ENCODE assay signal across 24 cellular contexts in genomic region chr3:190357468-190357867, GRCh38. TPM values are rescaled to one million over a fixed set of nuclear protein-coding genes. Genes with fewer than 3 reads are reported as not detected.
DNase-seq lines count a peak whose midpoint lies in the region; ATAC-seq, FAIRE-seq and TF ChIP-seq lines count a peak whose summit lies in the region.
"Had no signal": no experiment of that assay in that cellular context is flagged by ENCODE, and none has a peak within 500 bp of the region (broad histone marks: within the 10 kb centered on the region; RNA-seq: fewer than 3 reads in every experiment).

No MANE protein-coding gene starts in this region.

- no peaks in the 10 kb centered on the region for H3K4me1 Mint-ChIP-seq in CD8-positive, alpha-beta T cell (ENCODE audit: low read depth)
- H3K4me1 Mint-ChIP-seq in nephron progenitor cell, result peaks cover 4% of the 10 kb centered on the region
- H3K4me1 Mint-ChIP-seq: CD4-positive, alpha-beta memory T cell had no signal

- no peak overlapping the region for H3K4me3 ChIP-seq in H1 (ENCODE audit: extremely low read depth in 1 of 4, insufficient read depth in 2 of 4, low read depth in 3 of 4, low read length in 4 of 4)
- H3K4me3 ChIP-seq in CD8-positive, alpha-beta T cell (ENCODE audit: low read depth, low read length), result no peak overlapping the region
- H3K4me3 ChIP-seq: GM23248, Peyer's patch had no signal

- H3K9ac ChIP-seq in H1 (replicated peaks in 1 of 4; ENCODE audit: extremely low read depth in 1 of 4, low read depth in 3 of 4, low read length in 3 of 4), result no peak overlapping the region
- H3K9ac ChIP-seq: GM23248 had no signal

- H3K4me2 ChIP-seq in H1 (ENCODE audit: insufficient read depth in 1 of 2, low read depth in 2 of 2, low read length in 2 of 2), result no peak overlapping the region

- no peak overlapping the region for H3K27ac ChIP-seq in H1 (ENCODE audit: low read depth, low read length)
- no peak overlapping the region for H3K27ac ChIP-seq in CD8-positive, alpha-beta T cell (ENCODE audit: low read depth, low read length)
- H3K27ac ChIP-seq: 22Rv1, GM23248, Peyer's patch had no signal

- no peak overlapping the region for H2BK12ac ChIP-seq in H1 (ENCODE audit: low read depth, low read length)

- no peak for ATAC-seq in CD8-positive, alpha-beta T cell
- no peak for ATAC-seq in GM18867 (IDR thresholded peaks at IDR 0.05; ENCODE audit: unreplicated experiment)
- ATAC-seq: T-helper 17 cell had no signal

- no peak overlapping the region for H3K23ac ChIP-seq in H1 (ENCODE audit: insufficient read length)

- H3K4me1 ChIP-seq in H1 (replicated peaks in 1 of 4; ENCODE audit: control insufficient read depth in 3 of 4, insufficient read depth in 4 of 4, low read length in 3 of 4), result peaks cover 0 to 4% (median 2%) of the 10 kb centered on the region in 4 experiments; a peak in 2 of 7 replicates
- no peaks in the 10 kb centered on the region for H3K4me1 ChIP-seq in CD8-positive, alpha-beta T cell (ENCODE audit: insufficient read depth, low read length)
- H3K4me1 ChIP-seq: BE2C, Peyer's patch had no signal

- no peak overlapping the region for H3K27ac Mint-ChIP-seq in CD8-positive, alpha-beta T cell
- H3K27ac Mint-ChIP-seq in nephron progenitor cell, result no peak overlapping the region
- H3K27ac Mint-ChIP-seq: CD4-positive, alpha-beta memory T cell; T-helper 17 cell had no signal

- no peaks in the 10 kb centered on the region for H3K79me1 ChIP-seq in H1 (ENCODE audit: low read depth, low read length)

- no peaks in the 10 kb centered on the region for H3K9me3 Mint-ChIP-seq in CD8-positive, alpha-beta T cell
- peaks cover 12% of the 10 kb centered on the region for H3K9me3 Mint-ChIP-seq in nephron progenitor cell
- H3K9me3 Mint-ChIP-seq: CD4-positive, alpha-beta memory T cell had no signal

- no peaks in the 10 kb centered on the region for H3K27me3 Mint-ChIP-seq in CD8-positive, alpha-beta T cell (ENCODE audit: low read depth)
- H3K27me3 Mint-ChIP-seq in nephron progenitor cell (ENCODE audit: low read depth, poor library complexity), result peaks cover 4% of the 10 kb centered on the region

- TF ChIP-seq EP300 in H1 (IDR thresholded peaks at IDR 0.05; ENCODE audit: borderline replicate concordance in 1 of 2, low read depth in 2 of 2, low read length in 2 of 2), result no peak

- WGBS in H1 (ENCODE audit: extremely low coverage in 1 of 2, insufficient coverage in 1 of 2, insufficient read length in 1 of 2, insufficient replicate concordance in 2 of 2, low coverage in 1 of 2, low lambda C conversion rate in 2 of 2, missing lambda C conversion rate in 1 of 2), 2 experiments, result 92% methylated on average over 2 of the region's 2 CpGs; no CpG with 5 or more reads in 1 of the 2 experiments

- intact Hi-C loops in CD8-positive, alpha-beta T cell (cut with DNase I, micrococcal nuclease), result no loop called here

- no peak overlapping the region for H3K14ac ChIP-seq in H1 (ENCODE audit: insufficient read length)

- no peaks in the 10 kb centered on the region for H3K36me3 ChIP-seq in H1 (ENCODE audit: control insufficient read depth in 2 of 4, insufficient read depth in 4 of 4, low read length in 3 of 4)
- no peaks in the 10 kb centered on the region for H3K36me3 ChIP-seq in CD8-positive, alpha-beta T cell (ENCODE audit: insufficient read depth, low read length)
- H3K36me3 ChIP-seq: BE2C, Peyer's patch had no signal

- H4K8ac ChIP-seq in H1 (ENCODE audit: extremely low read depth, insufficient read depth, low read length), result no peak overlapping the region

- DNase-seq in SKM-1 treated with dmso at 0.1 percent for 144 hours (lab: John Stamatoyannopoulos, UW; ENCODE audit: unreplicated experiment), result peak; percentile 28
- no peak for DNase-seq in SKM-1 (lab: John Stamatoyannopoulos, UW; ENCODE audit: unreplicated experiment)
- DNase-seq in NOMO-1 treated with dmso at 0.1 percent for 144 hours (lab: John Stamatoyannopoulos, UW; ENCODE audit: unreplicated experiment), result peak; percentile 55
- no peak for DNase-seq in H1 (ENCODE audit: low read depth in 1 of 2, low spot score in 2 of 2)
- DNase-seq in NCI-H510A treated with DMSO at 0.1 percent for 48 hours (lab: John Stamatoyannopoulos, UW), result no peak
- no peak for DNase-seq in CD8-positive, alpha-beta T cell
- no peak for DNase-seq in nephron progenitor cell
- DNase-seq: BE2C; CD4-positive, alpha-beta memory T cell; DMS79 treated with DMSO at 0.1 percent for 48 hours; GM23248; NCI-H1417 treated with DMSO at 0.1 percent for 48 hours; NCI-H1930; NCI-H2171; NCI-H446; Peyer's patch; Right ventricle myocardium superior; T-helper 17 cell had no signal

- H2BK120ac ChIP-seq in H1 (replicated peaks; ENCODE audit: low read depth, low read length), result no peak overlapping the region

- no peak overlapping the region for H3K18ac ChIP-seq in H1 (ENCODE audit: extremely low read depth, low read length)

- TF ChIP-seq CTCF in H1 (IDR thresholded peaks at IDR 0.05; ENCODE audit: control extremely low read depth in 1 of 3, insufficient read depth in 1 of 3, low read depth in 1 of 3, low read length in 3 of 3), result no peak
- TF ChIP-seq CTCF in CD8-positive, alpha-beta T cell (IDR thresholded peaks at IDR 0.05), result no peak
- TF ChIP-seq CTCF in nephron progenitor cell (IDR thresholded peaks at IDR 0.05), result no peak

- no peaks in the 10 kb centered on the region for H3K9me3 ChIP-seq in H1 (ENCODE audit: insufficient read depth in 2 of 2, low read depth in 1 of 2, low read length in 1 of 2)
- H3K9me3 ChIP-seq in CD8-positive, alpha-beta T cell (ENCODE audit: low read length), result no peaks in the 10 kb centered on the region
- H3K9me3 ChIP-seq: BE2C, Peyer's patch had no signal

- H2AFZ ChIP-seq in H1 (ENCODE audit: low read length), result peak overlapping the region; percentile 16; the same call in 1 of the 2 replicates
- H2AFZ ChIP-seq: GM23248 had no signal

- H3K23me2 ChIP-seq in H1 (ENCODE audit: low read depth, low read length), result no peaks in the 10 kb centered on the region

- H3K36me3 Mint-ChIP-seq in CD8-positive, alpha-beta T cell, result no peaks in the 10 kb centered on the region
- H3K36me3 Mint-ChIP-seq in nephron progenitor cell (ENCODE audit: low read depth), result no peaks in the 10 kb centered on the region
- H3K36me3 Mint-ChIP-seq: CD4-positive, alpha-beta memory T cell had no signal

- H3K56ac ChIP-seq in H1 (replicated peaks; ENCODE audit: insufficient read length, low read depth, low read length), result no peak overlapping the region

- no peak for TF ChIP-seq RAD21 in H1 (IDR thresholded peaks at IDR 0.05 in 1 of 2, conservative IDR thresholded peaks at IDR 0.05 in 1 of 2; ENCODE audit: low read depth in 2 of 2, low read length in 2 of 2)

- no peak overlapping the region for H2BK20ac ChIP-seq in H1 (ENCODE audit: low read length)

- no peak overlapping the region for H2AK5ac ChIP-seq in H1 (ENCODE audit: low read depth, low read length)

- no peaks in the 10 kb centered on the region; a peak in 1 of 7 replicates for H3K27me3 ChIP-seq in H1 (replicated peaks in 1 of 4; ENCODE audit: control insufficient read depth in 3 of 4, extremely low read depth in 1 of 4, insufficient read depth in 3 of 4, low read length in 3 of 4)
- H3K27me3 ChIP-seq in CD8-positive, alpha-beta T cell (ENCODE audit: insufficient read depth, low read length), result no peaks in the 10 kb centered on the region
- H3K27me3 ChIP-seq: BE2C, Peyer's patch had no signal

- peak overlapping the region; percentile 65 for H3K4ac ChIP-seq in H1 (replicated peaks; ENCODE audit: insufficient read length, low read depth, low read length)

- FAIRE-seq in H1 (lab: Jason Lieb, UNC), result no peak
- FAIRE-seq: D721Med, GM18507 had no signal

- no peak overlapping the region for H4K91ac ChIP-seq in H1 (replicated peaks; ENCODE audit: insufficient read length, low read length)

- POLR2A ChIA-PET in H1 (lab: Charles Lee; ENCODE audit: partially characterized antibody), result no interaction called here
- POLR2A ChIA-PET in CD8-positive, alpha-beta T cell (lab: Charles Lee), result no interaction called here

- H2BK15ac ChIP-seq in H1 (ENCODE audit: low read length), result no peak overlapping the region

- no peaks in the 10 kb centered on the region for H4K20me1 ChIP-seq in H1 (replicated peaks in 1 of 2; ENCODE audit: control insufficient read depth in 1 of 2, insufficient read depth in 2 of 2, low read length in 2 of 2)

- CTCF ChIA-PET in H1 (lab: Charles Lee; ENCODE audit: partially characterized antibody), result no interaction called here
- CTCF ChIA-PET in CD8-positive, alpha-beta T cell (lab: Charles Lee), result no interaction called here

- no peak overlapping the region for H2BK5ac ChIP-seq in H1 (ENCODE audit: low read depth, low read length)

- no peak overlapping the region for H4K5ac ChIP-seq in H1 (ENCODE audit: insufficient read length, low read depth, low read length)

- H3K79me2 ChIP-seq in H1 (ENCODE audit: control insufficient read depth in 1 of 2, insufficient read depth in 2 of 2, low read length in 2 of 2), result no peaks in the 10 kb centered on the region

- no peak overlapping the region for H3K4me3 Mint-ChIP-seq in CD8-positive, alpha-beta T cell
- no peak overlapping the region for H3K4me3 Mint-ChIP-seq in nephron progenitor cell
- H3K4me3 Mint-ChIP-seq: CD4-positive, alpha-beta memory T cell; T-helper 17 cell had no signal

- no peak for TF ChIP-seq POLR2A in H1 (IDR thresholded peaks at IDR 0.05; ENCODE audit: control extremely low read depth in 1 of 2, low read depth in 2 of 2, low read length in 2 of 2)

TF ChIP-seq in H1, 55 proteins besides CTCF, POLR2A, EP300 and RAD21 (continues in another document):
- TF ChIP-seq FOSL1 (IDR thresholded peaks at IDR 0.05; ENCODE audit: insufficient read depth, low read depth, low read length), result no peak

RNA-seq across cellular contexts. Expression of gene CLDN16, which starts 30.5 kb away (rescaled TPM):
- total RNA-seq in H1 (2021; fragmentation: NEBNext Ultra II Directional; extraction: Animal tissue kit (Norgen Biotek cat#: 25700)), result not detected in 2 replicates
- polyA plus RNA-seq in H1 (2011; rRNA removed), result 0.02 TPM in 1 of 2 replicates, not detected in the other
- polyA plus RNA-seq in H1 (2011; cell fraction: cytosol; rRNA removed), result not detected
- polyA plus RNA-seq in H1 (2011; cell fraction: nucleus; rRNA removed), result not detected
- not detected in 4 replicates for polyA plus RNA-seq in H1 (2012, experiment 1 of 2)
- polyA plus RNA-seq in H1 (2012, experiment 2 of 2), result not detected
- polyA plus RNA-seq in H1 (2013, experiment 1 of 2), result 0.04 TPM
- polyA plus RNA-seq in H1 (2013, experiment 2 of 2), result 0.02 TPM
- polyA minus RNA-seq in H1 (2011; rRNA and poly(A)+ RNA removed), result not detected in 2 replicates
- not detected for polyA minus RNA-seq in H1 (2011; cell fraction: cytosol; rRNA and poly(A)+ RNA removed)
- not detected for polyA minus RNA-seq in H1 (2011; cell fraction: nucleus; rRNA and poly(A)+ RNA removed)
- total RNA-seq in CD8-positive, alpha-beta T cell, result not detected
- total RNA-seq: CD4-positive, alpha-beta memory T cell; G401; HT-29; Peyer's patch; Right ventricle myocardium superior; T-helper 17 cell had no signal
- polyA plus RNA-seq: CD4-positive, alpha-beta memory T cell; GM23248 had no signal

RNA-seq across cellular contexts. Expression of gene CLDN1, which starts 35.2 kb away (rescaled TPM):
- total RNA-seq in H1 (2021; fragmentation: NEBNext Ultra II Directional; extraction: Animal tissue kit (Norgen Biotek cat#: 25700)), result 3.0 and 3.1 TPM in 2 replicates
- polyA plus RNA-seq in H1 (2011; rRNA removed), result 3.8 and 6.1 TPM in 2 replicates
- 5.1 TPM for polyA plus RNA-seq in H1 (2011; cell fraction: cytosol; rRNA removed)
- 2.1 TPM for polyA plus RNA-seq in H1 (2011; cell fraction: nucleus; rRNA removed)
- polyA plus RNA-seq in H1 (2012, experiment 1 of 2), result 3.2 to 4.5 TPM (median 4.2 TPM) in 4 replicates
- 0.88 TPM for polyA plus RNA-seq in H1 (2012, experiment 2 of 2)
- 5.5 TPM for polyA plus RNA-seq in H1 (2013, experiment 1 of 2)
- polyA plus RNA-seq in H1 (2013, experiment 2 of 2), result 6.6 TPM
- polyA minus RNA-seq in H1 (2011; rRNA and poly(A)+ RNA removed), result 6.7 and 10.5 TPM in 2 replicates
- 2.1 TPM for polyA minus RNA-seq in H1 (2011; cell fraction: cytosol; rRNA and poly(A)+ RNA removed)
- 6.9 TPM for polyA minus RNA-seq in H1 (2011; cell fraction: nucleus; rRNA and poly(A)+ RNA removed)
- total RNA-seq in CD8-positive, alpha-beta T cell, result not detected
- total RNA-seq: CD4-positive, alpha-beta memory T cell; G401; Right ventricle myocardium superior; T-helper 17 cell had no signal
- polyA plus RNA-seq: CD4-positive, alpha-beta memory T cell had no signal

Comparison
In these comparisons a context has a peak if more than half of its experiments do, and no peak if none do; other contexts are left out.
1. DNase-seq: peak in SKM-1 treated with dmso at 0.1 percent for 144 hours (single experiment) and NOMO-1 treated with dmso at 0.1 percent for 144 hours (single experiment); none in SKM-1 (single experiment), H1 (0 of 2), NCI-H510A treated with DMSO at 0.1 percent for 48 hours (single experiment), CD8-positive, alpha-beta T cell (0 of 7) and nephron progenitor cell (single experiment).